ENCODE assay signal across 16 cellular contexts in the genomic region with DNA sequence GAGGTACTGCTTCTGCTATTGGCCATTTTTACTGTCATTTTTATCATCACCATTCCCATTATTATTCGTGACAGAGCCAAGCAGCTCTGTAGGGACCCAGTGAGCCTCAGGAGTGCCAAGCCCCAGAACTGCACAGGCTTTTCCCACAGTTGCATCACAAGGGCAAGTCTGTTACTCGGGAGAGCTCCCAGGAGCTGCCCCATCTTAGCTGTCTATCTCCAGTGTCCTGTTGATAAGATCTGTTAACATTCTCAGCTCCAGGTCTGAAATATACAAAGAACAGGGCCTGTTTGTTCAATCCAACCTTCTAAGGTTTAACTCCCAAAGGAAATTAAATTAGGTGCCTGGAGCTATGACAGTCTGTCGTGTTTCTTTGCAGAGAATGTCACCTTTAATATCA.
"Had no signal": no experiment of that assay in that cellular context is flagged by ENCODE, and none has a peak within 500 bp of the region (broad histone marks: within the 10 kb centered on the region; RNA-seq: fewer than 3 reads in every experiment).

No MANE protein-coding gene starts in this region.

- H3K4me3 ChIP-seq: dorsolateral prefrontal cortex, esophagus muscularis mucosa, lower lobe of right lung, spleen, thyroid gland had no signal

- H3K9me3 ChIP-seq: esophagus muscularis mucosa, lower lobe of right lung, spleen, thyroid gland had no signal

- H3K27ac ChIP-seq: lower lobe of right lung, spleen, thyroid gland had no signal

- H3K36me3 Mint-ChIP-seq: activated naive CD4-positive, alpha-beta T cell treated with anti-CD3 and anti-CD28 coated beads, Interleukin-2, amount 10 ng/mL, durations not matched to agents 7 days and 5 days had no signal

- H3K9me3 Mint-ChIP-seq: activated naive CD4-positive, alpha-beta T cell treated with anti-CD3 and anti-CD28 coated beads, Interleukin-2, amount 10 ng/mL, durations not matched to agents 7 days and 5 days; activated T-helper 2 cell treated with anti-CD3 and anti-CD28 coated beads, Interferon-gamma antibody, Interleukin-2, Interleukin-4, amounts not matched to agents 10 μg/mL and 5 μg/mL and 100 μg/mL, durations not matched to agents 14 hours and 24 hours and 36 hours; mesothelial cell of epicardium had no signal

- FAIRE-seq: astrocyte, urothelium cell line had no signal

- H3K36me3 ChIP-seq: lower lobe of right lung, thyroid gland had no signal

- H3K27me3 Mint-ChIP-seq: activated naive CD4-positive, alpha-beta T cell treated with anti-CD3 and anti-CD28 coated beads, Interleukin-2, amount 10 ng/mL, durations not matched to agents 7 days and 5 days had no signal

- H3K4me3 Mint-ChIP-seq: activated naive CD4-positive, alpha-beta T cell treated with anti-CD3 and anti-CD28 coated beads, Interleukin-2, amount 10 ng/mL, durations not matched to agents 7 days and 5 days; mesothelial cell of epicardium had no signal

- DNase-seq: activated CD4-positive, alpha-beta T cell treated with anti-CD3 and anti-CD28 coated beads for 1 hour; activated CD4-positive, alpha-beta T cell treated with anti-CD3 and anti-CD28 coated beads, Interleukin-2, amount 50 U/mL, for 4 hours; activated naive CD4-positive, alpha-beta T cell treated with anti-CD3 and anti-CD28 coated beads, Interleukin-2, amount 10 ng/mL, durations not matched to agents 7 days and 5 days; hypothalamus; stimulated activated CD4-positive, alpha-beta T cell treated with anti-CD3 and anti-CD28 coated beads, Interleukin-1b, Interleukin-23, amount 100 ng/mL, for 48 hours; T1000; thyroid gland had no signal

- H3K27ac Mint-ChIP-seq: activated naive CD4-positive, alpha-beta T cell treated with anti-CD3 and anti-CD28 coated beads, Interleukin-2, amount 10 ng/mL, durations not matched to agents 7 days and 5 days; activated T-helper 2 cell treated with anti-CD3 and anti-CD28 coated beads, Interferon-gamma antibody, Interleukin-2, Interleukin-4, amounts not matched to agents 10 μg/mL and 5 μg/mL and 100 μg/mL, durations not matched to agents 14 hours and 24 hours and 36 hours had no signal

- H3K4me1 Mint-ChIP-seq: activated naive CD4-positive, alpha-beta T cell treated with anti-CD3 and anti-CD28 coated beads, Interleukin-2, amount 10 ng/mL, durations not matched to agents 7 days and 5 days had no signal

- H3K27me3 ChIP-seq: dorsolateral prefrontal cortex, esophagus muscularis mucosa, spleen, thyroid gland had no signal

- ATAC-seq: lower lobe of right lung, sciatic nerve had no signal
